18 cellular contexts compared by ENCODE assay signal in genomic region chr13:65907656-65908441, GRCh38.
"Had no signal": no experiment of that assay in that cellular context is flagged by ENCODE, and none has a peak within 500 bp of the region (broad histone marks: within the 10 kb centered on the region; RNA-seq: fewer than 3 reads in every experiment).

No MANE protein-coding gene starts in this region.

- H3K9me3 ChIP-seq: colonic mucosa, pancreas, testis, upper lobe of left lung had no signal

- H3K4me3 ChIP-seq: colonic mucosa, esophagus muscularis mucosa, lung, pancreas, stomach, testis, upper lobe of left lung had no signal

- DNase-seq: activated CD4-positive, alpha-beta T cell treated with anti-CD3 and anti-CD28 coated beads, Interleukin-2, amount 50 U/mL, for 1 hour; activated naive CD4-positive, alpha-beta T cell treated with Interleukin-2 at 50 U/mL for 16 hours; aorta; colonic mucosa; foreskin keratinocyte; head of caudate nucleus; immature natural killer cell; naive B cell; pancreas; stomach; T-helper 2 cell; testis; upper lobe of left lung had no signal

- ATAC-seq: activated CD4-positive, CD25-positive, alpha-beta regulatory T cell treated with anti-CD3 and anti-CD28 coated beads, Interleukin-2, amount 50 U/mL, for 24 hours; activated T-helper 17 cell treated with anti-CD3 and anti-CD28 coated beads, Interleukin-2, amount 50 U/mL, for 72 hours; foreskin keratinocyte; pancreas; sciatic nerve had no signal

- H3K4me1 ChIP-seq: colonic mucosa, pancreas, stomach, testis, upper lobe of left lung had no signal

- H3K27ac ChIP-seq: colonic mucosa, esophagus muscularis mucosa, foreskin keratinocyte, pancreas, stomach, testis, upper lobe of left lung had no signal

- H3K36me3 Mint-ChIP-seq: immature natural killer cell had no signal

- H3K36me3 ChIP-seq: colonic mucosa, esophagus muscularis mucosa, pancreas, stomach, upper lobe of left lung had no signal

- H3K4me3 Mint-ChIP-seq: activated T-helper 17 cell treated with anti-CD3 and anti-CD28 coated beads, Interleukin-2, amount 50 U/mL, for 72 hours; immature natural killer cell; naive B cell had no signal

- H3K27ac Mint-ChIP-seq: activated T-helper 17 cell treated with anti-CD3 and anti-CD28 coated beads, Interleukin-2, amount 50 U/mL, for 72 hours; immature natural killer cell; naive B cell had no signal

- H3K4me1 Mint-ChIP-seq: activated T-helper 17 cell treated with anti-CD3 and anti-CD28 coated beads, Interleukin-2, amount 50 U/mL, for 72 hours; immature natural killer cell; naive B cell had no signal

- H3K27me3 Mint-ChIP-seq: activated T-helper 17 cell treated with anti-CD3 and anti-CD28 coated beads, Interleukin-2, amount 50 U/mL, for 72 hours had no signal

- H3K27me3 ChIP-seq: colonic mucosa, esophagus muscularis mucosa, foreskin keratinocyte, pancreas, stomach, testis, upper lobe of left lung had no signal
